8 cellular contexts compared by ENCODE assay signal in the genomic region with DNA sequence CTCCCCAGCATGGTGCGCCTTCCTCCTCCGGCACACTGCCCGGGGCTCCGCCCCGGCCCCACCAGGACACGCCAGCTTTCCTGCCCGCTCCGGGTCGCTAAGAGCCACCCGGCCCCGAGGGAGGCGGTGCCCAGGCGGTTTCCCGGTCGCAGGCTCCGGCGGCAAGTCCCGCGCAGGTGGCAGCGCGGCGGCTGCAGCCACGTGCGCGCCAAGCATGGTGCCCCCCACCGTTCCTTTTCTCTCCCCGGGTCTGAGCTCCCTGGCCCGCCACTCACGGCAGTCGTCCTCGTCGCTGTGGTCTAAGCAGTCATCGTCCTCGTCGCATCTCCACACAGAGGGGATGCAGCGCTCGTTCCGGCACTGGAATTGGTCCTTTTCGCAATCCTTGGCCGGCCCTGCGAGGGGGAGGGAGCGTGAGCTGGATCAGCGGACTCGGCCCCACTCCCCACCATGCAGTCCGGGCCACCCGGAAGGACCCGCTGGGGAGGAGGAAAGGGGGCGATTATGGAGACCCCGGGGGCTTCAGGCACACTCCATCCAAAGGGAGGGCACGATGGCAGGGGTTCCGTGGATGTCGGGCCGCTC. TPM values are rescaled to one million over a fixed set of nuclear protein-coding genes. Genes with fewer than 3 reads are reported as not detected.
DNase-seq lines count a peak whose midpoint lies in the region; ATAC-seq and TF ChIP-seq lines count a peak whose summit lies in the region.

No MANE protein-coding gene starts in this region.

- 1% methylated on average over 10 of the region's 53 CpGs for WGBS in SK-N-SH (ENCODE audit: low lambda C conversion rate)
- no CpG with 5 or more reads among the region's 53 CpGs for WGBS in mesendoderm (ENCODE audit: extremely low coverage, insufficient coverage, low lambda C conversion rate)
- under 1% methylated on average over 53 of the region's 53 CpGs for WGBS in urinary bladder

- peak overlapping the region; percentile 90 for H2BK5ac ChIP-seq in mesendoderm (ENCODE audit: low read length)

- H4K5ac ChIP-seq in mesendoderm (ENCODE audit: low read length), result no peak overlapping the region

- peak overlapping the region; percentile 54 for H3K18ac ChIP-seq in mesendoderm (ENCODE audit: low read length)

- H2AK5ac ChIP-seq in mesendoderm (ENCODE audit: low read length), result peak overlapping the region; percentile 8

- H3K79me1 ChIP-seq in mesendoderm (ENCODE audit: low read length), result peaks cover 36% of the 10 kb centered on the region

- peak overlapping the region; percentile 99 for H3K4me2 ChIP-seq in SK-N-SH
- H3K4me2 ChIP-seq in mesendoderm (ENCODE audit: low read length), result peak overlapping the region; percentile 45

- no peak overlapping the region for H2BK15ac ChIP-seq in mesendoderm (replicated peaks; ENCODE audit: low read depth)

- POLR2A ChIA-PET in SK-N-SH (lab: Yijun Ruan, JAX), result interaction anchor here (0.9 to 2.7 kb wide), 4 partner anchors 9 to 51 kb away, joined by 3 to 11 read pairs (median 4); no protein-coding TSS in a partner anchor

- H3F3A ChIP-seq in SK-N-SH (replicated peaks; ENCODE audit: insufficient read depth), result no peaks in the 10 kb centered on the region

- no peaks in the 10 kb centered on the region for H4K20me1 ChIP-seq in SK-N-SH (ENCODE audit: insufficient read depth)

- TF ChIP-seq CTCF in SK-N-SH (IDR thresholded peaks at IDR 0.05), result no peak
- no peak for TF ChIP-seq CTCF in choroid plexus epithelial cell (conservative IDR thresholded peaks at IDR 0.05; ENCODE audit: low read depth, low read length)

- DNase-seq in ELR (ENCODE audit: low read depth), result peak; percentile 53
- peak; percentile 76 for DNase-seq in SK-N-SH
- DNase-seq in choroid plexus epithelial cell (ENCODE audit: low read depth), result no peak
- peak; percentile 67 for DNase-seq in mesendoderm
- DNase-seq in GM19240 (ENCODE audit: insufficient read length, low spot score), result no peak

- peak overlapping the region; percentile 98 for H3K56ac ChIP-seq in mesendoderm (ENCODE audit: low read length)

- CTCF ChIA-PET in SK-N-SH (lab: Yijun Ruan, JAX), result interaction anchor here (0.8 to 2.7 kb wide), 4 partner anchors 9 to 67 kb away, joined by 3 to 18 read pairs (median 8); no protein-coding TSS in a partner anchor

- ATAC-seq in GM19397 (IDR thresholded peaks at IDR 0.05; ENCODE audit: unreplicated experiment), result peak; percentile 36
- peak; percentile 19 for ATAC-seq in HG03378 (IDR thresholded peaks at IDR 0.05; ENCODE audit: unreplicated experiment)

- no peaks in the 10 kb centered on the region for H3K27me3 ChIP-seq in SK-N-SH (ENCODE audit: insufficient read depth)
- no peaks in the 10 kb centered on the region for H3K27me3 ChIP-seq in mesendoderm (ENCODE audit: insufficient read depth, low read length, poor library complexity)

- peak overlapping the region; percentile 76 to 96 for H3K4me3 ChIP-seq in SK-N-SH (ENCODE audit: low read depth in 2 of 2, low read length in 1 of 2)
- H3K4me3 ChIP-seq in choroid plexus epithelial cell (ENCODE audit: low read depth, low read length), result peak overlapping the region; percentile 75
- peak overlapping the region; percentile 72 for H3K4me3 ChIP-seq in mesendoderm (ENCODE audit: low read length)
- H3K4me3 ChIP-seq in urinary bladder (ENCODE audit: low read depth, low read length), result peak overlapping the region; percentile 68

- H3K36me3 ChIP-seq in SK-N-SH (replicated peaks in 1 of 2; ENCODE audit: control insufficient read depth in 1 of 2, insufficient read depth in 2 of 2, low read length in 1 of 2), result peaks cover 5 to 10% of the 10 kb centered on the region in 2 experiments
- peaks cover 28% of the 10 kb centered on the region for H3K36me3 ChIP-seq in mesendoderm (ENCODE audit: control insufficient read depth, insufficient read depth, low read length)
- H3K36me3 ChIP-seq in urinary bladder (ENCODE audit: insufficient read depth), result no peaks in the 10 kb centered on the region

- H2BK120ac ChIP-seq in mesendoderm (ENCODE audit: low read depth, low read length), result no peak overlapping the region

- H3K4me1 ChIP-seq in SK-N-SH (ENCODE audit: control insufficient read depth in 1 of 2, insufficient read depth in 2 of 2, low read depth in 1 of 2, low read length in 1 of 2), result peaks cover 0 to 25% of the 10 kb centered on the region in 2 experiments; a peak in 2 of 4 replicates
- H3K4me1 ChIP-seq in mesendoderm (ENCODE audit: control insufficient read depth, low read depth, low read length), result peaks cover 18% of the 10 kb centered on the region
- H3K4me1 ChIP-seq in urinary bladder (ENCODE audit: insufficient read depth), result no peaks in the 10 kb centered on the region

- H4K8ac ChIP-seq in mesendoderm (ENCODE audit: low read depth, low read length), result no peak overlapping the region

- H3K79me2 ChIP-seq in SK-N-SH (ENCODE audit: insufficient read depth) (peaks cover 6% of the 10 kb centered on the region; the same call in 1 of the 2 replicates), mesendoderm (ENCODE audit: control insufficient read depth, insufficient read depth, low read length) (peaks cover 51% of the 10 kb centered on the region)

- no peak for TF ChIP-seq RAD21 in SK-N-SH (IDR thresholded peaks at IDR 0.05; ENCODE audit: low read length)

- H3K4ac ChIP-seq in mesendoderm (ENCODE audit: low read depth, low read length), result peak overlapping the region; percentile 99

- TF ChIP-seq EP300 in SK-N-SH (IDR thresholded peaks at IDR 0.05; ENCODE audit: borderline replicate concordance in 1 of 2, low read depth in 1 of 2, low read length in 1 of 2), result no peak

- H3K9me3 ChIP-seq in SK-N-SH, result no peaks in the 10 kb centered on the region

- H3K27ac ChIP-seq in SK-N-SH (ENCODE audit: low read depth in 2 of 2, low read length in 1 of 2), result peak overlapping the region; percentile 72 to 81
- H3K27ac ChIP-seq in mesendoderm (ENCODE audit: low read depth, low read length), result peak overlapping the region; percentile 96
- no peak overlapping the region for H3K27ac ChIP-seq in urinary bladder (ENCODE audit: low read depth)

- H3K9me2 ChIP-seq in SK-N-SH, result no peaks in the 10 kb centered on the region

- H3K9ac ChIP-seq in SK-N-SH, result peak overlapping the region; percentile 81
- peak overlapping the region; percentile 93 for H3K9ac ChIP-seq in mesendoderm (ENCODE audit: low read length)

- H3K23ac ChIP-seq in mesendoderm (ENCODE audit: low read length), result peak overlapping the region; percentile 97

- peak overlapping the region; percentile 88 for H2AFZ ChIP-seq in SK-N-SH (ENCODE audit: low read depth)

TF ChIP-seq in SK-N-SH, 30 proteins besides CTCF, POLR2A, EP300 and RAD21:
- TF ChIP-seq MXI1 (IDR thresholded peaks at IDR 0.05; ENCODE audit: low read depth, low read length) (peak; percentile 71), MAX (IDR thresholded peaks at IDR 0.05; ENCODE audit: low read depth) (peak; percentile 35; the same call in 1 of the 2 replicates), TCF12 (IDR thresholded peaks at IDR 0.05) (no peak), GABPA (IDR thresholded peaks at IDR 0.05; ENCODE audit: low read depth) (0 out of 2 replicates have a peak, but pooled peaks have one; percentile 5)

RNA-seq across cellular contexts. Expression of gene LRP8, which starts 1.2 kb away (rescaled TPM):
- polyA plus RNA-seq in SK-N-SH (2012; rRNA removed), result 19.9 and 24.9 TPM in 2 replicates
- 9.2 and 17.3 TPM in 2 replicates for polyA plus RNA-seq in SK-N-SH (2012; cell fraction: cytosol; rRNA removed)
- polyA plus RNA-seq in SK-N-SH (2012; cell fraction: nucleus; rRNA removed), result 55.4 and 62.4 TPM in 2 replicates
- 54.5 TPM for polyA plus RNA-seq in mesendoderm (2013, experiment 1 of 2)
- polyA plus RNA-seq in mesendoderm (2013, experiment 2 of 2), result 55.5 TPM
- 3.8 TPM for total RNA-seq in urinary bladder
- 2.3 TPM for polyA plus RNA-seq in urinary bladder

Comparison
In these comparisons a context has a peak if more than half of its experiments do, and no peak if none do; other contexts are left out.
1. DNase-seq: peak in ELR (single experiment), SK-N-SH (single experiment) and mesendoderm (single experiment); none in choroid plexus epithelial cell (single experiment) and GM19240 (single experiment).
2. Peak in every context shown above with its lines, with median percentiles within 50 percentile points of each other: H3K4me3 ChIP-seq.